8 cellular contexts compared by ENCODE assay signal in genomic region chr10:110873951-110874350, GRCh38. TPM values are rescaled to one million over a fixed set of nuclear protein-coding genes. Genes with fewer than 3 reads are reported as not detected.
A peak's percentile ranks its signal among the peaks of the same experiment; 100 is the strongest.
DNase-seq lines count a peak whose midpoint lies in the region; FAIRE-seq and TF ChIP-seq lines count a peak whose summit lies in the region.

No MANE protein-coding gene starts in this region.

- H3K36me3 Mint-ChIP-seq in CD14-positive monocyte (peaks cover 14 to 22% of the 10 kb centered on the region in 2 donors), neural crest cell (ENCODE audit: low read depth) (no peaks in the 10 kb centered on the region)

- H3K27ac Mint-ChIP-seq in CD14-positive monocyte (peak overlapping the region in 4 of 7 donors; percentile 18 to 92 (median 57)), neural crest cell (ENCODE audit: unreplicated experiment) (no peak overlapping the region)

- H3K4me1 Mint-ChIP-seq in CD14-positive monocyte (peaks cover 40% of the 10 kb centered on the region), neural crest cell (peaks cover 31% of the 10 kb centered on the region)

- H3K27ac ChIP-seq in coronary artery, result no peak overlapping the region
- H3K27ac ChIP-seq in substantia nigra (ENCODE audit: low read depth, low read length, poor library complexity, severe bottlenecking), result no peak overlapping the region

- no peak for TF ChIP-seq POLR2A in NB4 (IDR thresholded peaks at IDR 0.05; ENCODE audit: extremely low read depth, insufficient read length)

- TF ChIP-seq CTCF in CD14-positive monocyte (IDR thresholded peaks at IDR 0.05) (no peak), NB4 (IDR thresholded peaks at IDR 0.05; ENCODE audit: low read depth, low read length) (no peak), coronary artery (IDR thresholded peaks at IDR 0.05) (no peak), neural crest cell (conservative IDR thresholded peaks at IDR 0.05) (no peak)

- H3K4me3 ChIP-seq in NB4 (ENCODE audit: low read depth, low read length) (peak overlapping the region; percentile 95), coronary artery (peak overlapping the region; percentile 97)

- peaks cover 0 to 2% (median 0%) of the 10 kb centered on the region in 3 donors for H3K27me3 Mint-ChIP-seq in CD14-positive monocyte (ENCODE audit: low read depth in 3 of 3)
- H3K27me3 Mint-ChIP-seq in neural crest cell (ENCODE audit: low read depth), result no peaks in the 10 kb centered on the region

- DNase-seq in CD14-positive monocyte (ENCODE audit: low spot score) (no peak), NB4 (ENCODE audit: low read depth) (no peak), coronary artery (ENCODE audit: low spot score) (no peak), neural crest cell (ENCODE audit: low read depth, low spot score) (no peak), substantia nigra (lab: John Stamatoyannopoulos, UW) (no peak), Kasumi-1 (lab: John Stamatoyannopoulos, UW) (no peak), urothelium cell line (ENCODE audit: low spot score) (no peak), HT-29 (ENCODE audit: low spot score) (no peak)

- intact Hi-C loops in CD14-positive monocyte (cut with micrococcal nuclease), result loop anchor here (5.0 to 10.0 kb wide), 4 partner anchors 37 to 69 kb away; partner anchors contain the start of genes BBIP1 (in 1 of the 2) and SHOC2 (in 1 of the 2)

- no peaks in the 10 kb centered on the region for H3K9me3 Mint-ChIP-seq in CD14-positive monocyte
- no peaks in the 10 kb centered on the region for H3K9me3 Mint-ChIP-seq in neural crest cell

- FAIRE-seq in urothelium cell line (lab: Jason Lieb, UNC), result no peak

- H3K4me3 Mint-ChIP-seq in CD14-positive monocyte (peak overlapping the region; percentile 67 to 91), neural crest cell (peak overlapping the region; percentile 83)

RNA-seq across cellular contexts. Expression of gene PDCD4, which starts 2.2 kb away (rescaled TPM):
- polyA plus RNA-seq in CD14-positive monocyte, result 10 to 100 TPM; 48.6 to 53.4 TPM
- total RNA-seq in neural crest cell, result 37.8 and 41.9 TPM in 2 replicates
- total RNA-seq in HT-29 (2014; rRNA removed; shearing (Covaris generic)), result 12.5 and 18.5 TPM in 2 replicates

RNA-seq across cellular contexts. Expression of gene BBIP1, which starts 45.0 kb away (rescaled TPM):
- 10 to 100 TPM; 26.6 to 41.1 TPM for polyA plus RNA-seq in CD14-positive monocyte
- 33.6 and 37.8 TPM in 2 replicates for total RNA-seq in neural crest cell
- 9.2 and 12.7 TPM in 2 replicates for total RNA-seq in HT-29 (2014; rRNA removed; shearing (Covaris generic))

RNA-seq across cellular contexts. Expression of gene SHOC2, which starts 45.5 kb away (rescaled TPM):
- polyA plus RNA-seq in CD14-positive monocyte, result 10 to 100 TPM; 68.9 to 69.9 TPM
- 30.1 and 34.9 TPM in 2 replicates for total RNA-seq in neural crest cell
- 6.4 and 7.0 TPM in 2 replicates for total RNA-seq in HT-29 (2014; rRNA removed; shearing (Covaris generic))
